Comparison of ENCODE assay signal across 12 cellular contexts in genomic region chr1:63935553-63935952, GRCh38.
DNase-seq lines count a peak whose midpoint lies in the region; ATAC-seq and TF ChIP-seq lines count a peak whose summit lies in the region.
"Had no signal": no experiment of that assay in that cellular context is flagged by ENCODE, and none has a peak within 500 bp of the region (broad histone marks: within the 10 kb centered on the region; RNA-seq: fewer than 3 reads in every experiment).

No MANE protein-coding gene starts in this region.

- peak overlapping the region; percentile 6 for H3K4me3 Mint-ChIP-seq in mesothelial cell of epicardium
- H3K4me3 Mint-ChIP-seq: activated CD4-positive, alpha-beta T cell treated with anti-CD3 and anti-CD28 coated beads, Interleukin-2, amount 10 ng/mL, durations not matched to agents 7 days and 5 days; CD8-positive, alpha-beta memory T cell had no signal

- H3K4me1 ChIP-seq in trophoblast cell (ENCODE audit: control insufficient read depth in 1 of 2, insufficient read depth in 2 of 2, low read length in 2 of 2) = peaks cover 7 to 15% of the 10 kb centered on the region in 2 experiments
- H3K4me1 ChIP-seq: colonic mucosa had no signal

- no peak overlapping the region for H3K23ac ChIP-seq in trophoblast cell (ENCODE audit: low read length)

- no peak overlapping the region for H2AK5ac ChIP-seq in trophoblast cell (ENCODE audit: low read length)

- peaks cover 50% of the 10 kb centered on the region for H3K4me1 Mint-ChIP-seq in mesothelial cell of epicardium
- H3K4me1 Mint-ChIP-seq: activated CD4-positive, alpha-beta T cell treated with anti-CD3 and anti-CD28 coated beads, Interleukin-2, amount 10 ng/mL, durations not matched to agents 7 days and 5 days; CD8-positive, alpha-beta memory T cell had no signal

- H2BK5ac ChIP-seq in trophoblast cell (ENCODE audit: low read depth, low read length, poor library complexity) = no peak overlapping the region

- no peak overlapping the region for H3K4me2 ChIP-seq in trophoblast cell (ENCODE audit: low read length)

- H3K14ac ChIP-seq in trophoblast cell (ENCODE audit: low read length) = no peak overlapping the region

- no peak overlapping the region for H3K4ac ChIP-seq in trophoblast cell (ENCODE audit: low read depth, low read length)

- WGBS in trophoblast cell (ENCODE audit: extremely low coverage, insufficient coverage, insufficient read length) = no CpG with 5 or more reads among the region's 1 CpG

- no peaks in the 10 kb centered on the region for H3K36me3 ChIP-seq in trophoblast cell (ENCODE audit: control insufficient read depth in 1 of 2, insufficient read depth in 2 of 2, low read length in 2 of 2)
- H3K36me3 ChIP-seq: colonic mucosa had no signal

- no peak overlapping the region for H3K18ac ChIP-seq in trophoblast cell (ENCODE audit: low read length)

- H2BK120ac ChIP-seq in trophoblast cell (ENCODE audit: insufficient read depth, low read length, poor library complexity) = no peak overlapping the region

- ATAC-seq in GM19043 (IDR thresholded peaks at IDR 0.05; ENCODE audit: low read depth, unreplicated experiment) = peak; percentile 80
- ATAC-seq in HG02623 (IDR thresholded peaks at IDR 0.05; ENCODE audit: unreplicated experiment) = peak; percentile 53
- peak; percentile 47 for ATAC-seq in HG03565 (IDR thresholded peaks at IDR 0.05; ENCODE audit: unreplicated experiment)
- no peak for ATAC-seq in GM19328 (IDR thresholded peaks at IDR 0.05; ENCODE audit: unreplicated experiment)

- no peaks in the 10 kb centered on the region for H3K36me3 Mint-ChIP-seq in mesothelial cell of epicardium
- H3K36me3 Mint-ChIP-seq: CD8-positive, alpha-beta memory T cell had no signal

- peaks cover 2% of the 10 kb centered on the region for H3K79me2 ChIP-seq in trophoblast cell (ENCODE audit: control insufficient read depth, insufficient read depth, low read length, poor library complexity)

- peaks cover 16% of the 10 kb centered on the region for H3K79me1 ChIP-seq in trophoblast cell (ENCODE audit: low read length)

- H3K9ac ChIP-seq in trophoblast cell (ENCODE audit: low read length) = no peak overlapping the region

- H2BK12ac ChIP-seq in trophoblast cell (ENCODE audit: low read length) = no peak overlapping the region

- H4K12ac ChIP-seq in trophoblast cell (ENCODE audit: low read depth, low read length) = no peak overlapping the region

- no peaks in the 10 kb centered on the region for H3K27me3 ChIP-seq in trophoblast cell (ENCODE audit: insufficient read depth, low read length)
- H3K27me3 ChIP-seq: colonic mucosa had no signal

- no peaks in the 10 kb centered on the region for H3K27me3 Mint-ChIP-seq in mesothelial cell of epicardium (ENCODE audit: low read depth)
- H3K27me3 Mint-ChIP-seq: activated CD4-positive, alpha-beta T cell treated with anti-CD3 and anti-CD28 coated beads, Interleukin-2, amount 10 ng/mL, durations not matched to agents 7 days and 5 days had no signal

- no peak overlapping the region for H4K8ac ChIP-seq in trophoblast cell (ENCODE audit: low read depth, low read length)

- no peak overlapping the region for H2AFZ ChIP-seq in trophoblast cell (ENCODE audit: insufficient read depth, low read length, poor library complexity)

- no peaks in the 10 kb centered on the region for H3K9me3 ChIP-seq in trophoblast cell (ENCODE audit: insufficient read depth, low read depth, low read length)
- H3K9me3 ChIP-seq: colonic mucosa had no signal

- H3K9me3 Mint-ChIP-seq in mesothelial cell of epicardium = no peaks in the 10 kb centered on the region
- H3K9me3 Mint-ChIP-seq: activated CD4-positive, alpha-beta T cell treated with anti-CD3 and anti-CD28 coated beads, Interleukin-2, amount 10 ng/mL, durations not matched to agents 7 days and 5 days; CD8-positive, alpha-beta memory T cell had no signal

- DNase-seq in mesothelial cell of epicardium (ENCODE audit: low spot score in 2 of 2, unreplicated experiment in 2 of 2) (no peak), NOMO-1 (lab: John Stamatoyannopoulos, UW; ENCODE audit: unreplicated experiment in 2 of 2) (no peak), trophoblast cell (no peak)
- DNase-seq: activated CD4-positive, alpha-beta T cell treated with anti-CD3 and anti-CD28 coated beads, Interleukin-2, amount 10 ng/mL, durations not matched to agents 7 days and 5 days; CD8-positive, alpha-beta memory T cell; colonic mucosa; kidney; NCI-H1048 had no signal

- no peak for TF ChIP-seq CTCF in mesothelial cell of epicardium (IDR thresholded peaks at IDR 0.05; ENCODE audit: unreplicated experiment)

- no peak overlapping the region for H3K27ac ChIP-seq in trophoblast cell (ENCODE audit: low read depth, low read length)
- H3K27ac ChIP-seq: colonic mucosa had no signal

- H3K27ac Mint-ChIP-seq in mesothelial cell of epicardium = peak overlapping the region; percentile 91
- H3K27ac Mint-ChIP-seq: activated CD4-positive, alpha-beta T cell treated with anti-CD3 and anti-CD28 coated beads, Interleukin-2, amount 10 ng/mL, durations not matched to agents 7 days and 5 days; CD8-positive, alpha-beta memory T cell had no signal

- no peak overlapping the region for H4K91ac ChIP-seq in trophoblast cell (ENCODE audit: low read depth, low read length)

- H3K4me3 ChIP-seq in trophoblast cell (ENCODE audit: low read depth, low read length) = no peak overlapping the region
- H3K4me3 ChIP-seq: colonic mucosa had no signal
